Comparison of ENCODE assay signal across 21 cellular contexts in genomic region chr18:46536215-46536874, GRCh38.
DNase-seq lines count a peak whose midpoint lies in the region; TF ChIP-seq lines count a peak whose summit lies in the region.
"Had no signal": no experiment of that assay in that cellular context is flagged by ENCODE, and none has a peak within 500 bp of the region (broad histone marks: within the 10 kb centered on the region; RNA-seq: fewer than 3 reads in every experiment).

No MANE protein-coding gene starts in this region.

- no peak overlapping the region for H3K4me3 ChIP-seq in CD8-positive, alpha-beta memory T cell (ENCODE audit: low read length)
- H3K4me3 ChIP-seq: HAP-1, skin epidermis, upper lobe of right lung had no signal

- DNase-seq in CD8-positive, alpha-beta memory T cell, result peak in 3 of 5 donors; percentile 6 to 58 (median 7)
- DNase-seq in HT-29 (ENCODE audit: low spot score) (peak; percentile 57), SW 1271 (lab: John Stamatoyannopoulos, UW) (peak; percentile 1 to 11), immature natural killer cell (peak in 2 of 3 donors; percentile 7 to 53), nephron progenitor cell (no peak), MV-4-11 (lab: John Stamatoyannopoulos, UW) (no peak), glutamatergic neuron (no peak), substantia nigra (lab: John Stamatoyannopoulos, UW) (no peak)
- DNase-seq: AML-193; cerebellar nuclear complex; DMS79 treated with DMSO at 0.1 percent for 48 hours; Karpas-422; NCI-H2029; NCI-H526 treated with DMSO at 0.1 percent for 48 hours; occipital lobe; Right ventricle myocardium superior; stimulated activated naive CD4-positive, alpha-beta T cell treated with Interleukin-2 at 50 U/mL for 16 hours; upper lobe of right lung had no signal

- H3K4me1 Mint-ChIP-seq in CD8-positive, alpha-beta memory T cell, result peaks cover 0 to 2% (median 0%) of the 10 kb centered on the region in 3 donors
- H3K4me1 Mint-ChIP-seq in immature natural killer cell, result no peaks in the 10 kb centered on the region
- no peaks in the 10 kb centered on the region for H3K4me1 Mint-ChIP-seq in nephron progenitor cell
- H3K4me1 Mint-ChIP-seq in glutamatergic neuron (ENCODE audit: low read depth, unreplicated experiment), result no peaks in the 10 kb centered on the region

- no peaks in the 10 kb centered on the region for H3K36me3 Mint-ChIP-seq in CD8-positive, alpha-beta memory T cell
- H3K36me3 Mint-ChIP-seq in immature natural killer cell (no peaks in the 10 kb centered on the region), nephron progenitor cell (ENCODE audit: low read depth) (no peaks in the 10 kb centered on the region), glutamatergic neuron (ENCODE audit: unreplicated experiment) (peaks cover 4% of the 10 kb centered on the region)
- H3K36me3 Mint-ChIP-seq: activated naive CD4-positive, alpha-beta T cell treated with anti-CD3 and anti-CD28 coated beads, Interleukin-2, amount 50 U/mL, for 72 hours had no signal

- no peaks in the 10 kb centered on the region for H3K9me3 Mint-ChIP-seq in CD8-positive, alpha-beta memory T cell
- H3K9me3 Mint-ChIP-seq in immature natural killer cell, result no peaks in the 10 kb centered on the region
- H3K9me3 Mint-ChIP-seq in nephron progenitor cell, result no peaks in the 10 kb centered on the region
- peaks cover 2% of the 10 kb centered on the region for H3K9me3 Mint-ChIP-seq in glutamatergic neuron (ENCODE audit: unreplicated experiment)

- H3K27ac Mint-ChIP-seq in CD8-positive, alpha-beta memory T cell, result peak overlapping the region in 2 of 8 donors; percentile 21 to 44
- H3K27ac Mint-ChIP-seq in immature natural killer cell (peak overlapping the region in 1 of 6 donors; percentile 75), nephron progenitor cell (no peak overlapping the region), glutamatergic neuron (ENCODE audit: unreplicated experiment) (no peak overlapping the region)
- H3K27ac Mint-ChIP-seq: activated naive CD4-positive, alpha-beta T cell treated with anti-CD3 and anti-CD28 coated beads, Interleukin-2, amount 50 U/mL, for 72 hours had no signal

- H3K9me3 ChIP-seq in CD8-positive, alpha-beta memory T cell (ENCODE audit: low read length), result no peaks in the 10 kb centered on the region
- H3K9me3 ChIP-seq: HAP-1, upper lobe of right lung had no signal

- CTCF ChIA-PET in CD8-positive, alpha-beta memory T cell (lab: Charles Lee), result interaction anchor here (0.8 kb wide), 1 partner anchor 13 kb away, joined by 3 read pairs; no protein-coding TSS in a partner anchor

- POLR2A ChIA-PET in CD8-positive, alpha-beta memory T cell (lab: Charles Lee), result no interaction called here

- H3K27me3 Mint-ChIP-seq in CD8-positive, alpha-beta memory T cell, result peaks cover 6 to 9% of the 10 kb centered on the region in 2 donors
- H3K27me3 Mint-ChIP-seq in immature natural killer cell (ENCODE audit: low read depth in 3 of 3), result peaks cover 0 to 10% (median 8%) of the 10 kb centered on the region in 3 donors
- peaks cover 29% of the 10 kb centered on the region for H3K27me3 Mint-ChIP-seq in nephron progenitor cell (ENCODE audit: low read depth, poor library complexity)
- H3K27me3 Mint-ChIP-seq in glutamatergic neuron (ENCODE audit: unreplicated experiment), result peaks cover 11% of the 10 kb centered on the region

- no peaks in the 10 kb centered on the region for H3K36me3 ChIP-seq in CD8-positive, alpha-beta memory T cell (ENCODE audit: insufficient read depth, low read length)
- H3K36me3 ChIP-seq: HAP-1, upper lobe of right lung had no signal

- H3K27me3 ChIP-seq in CD8-positive, alpha-beta memory T cell (ENCODE audit: insufficient read depth, low read length, poor library complexity, severe bottlenecking), result no peaks in the 10 kb centered on the region
- H3K27me3 ChIP-seq: upper lobe of right lung had no signal

- H3K4me3 Mint-ChIP-seq in CD8-positive, alpha-beta memory T cell, result no peak overlapping the region
- H3K4me3 Mint-ChIP-seq in immature natural killer cell (peak overlapping the region in 2 of 5 donors; percentile 22 to 27), nephron progenitor cell (no peak overlapping the region), glutamatergic neuron (ENCODE audit: unreplicated experiment) (no peak overlapping the region)

- H3K27ac ChIP-seq in CD8-positive, alpha-beta memory T cell (ENCODE audit: low read depth, low read length), result no peak overlapping the region
- H3K27ac ChIP-seq in substantia nigra (ENCODE audit: low read depth, low read length, poor library complexity, severe bottlenecking), result no peak overlapping the region
- H3K27ac ChIP-seq: skin epidermis, upper lobe of right lung had no signal

- TF ChIP-seq CTCF in nephron progenitor cell (IDR thresholded peaks at IDR 0.05) (no peak), glutamatergic neuron (IDR thresholded peaks at IDR 0.05; ENCODE audit: partially characterized antibody, unreplicated experiment) (no peak)

- no peaks in the 10 kb centered on the region for H3K4me1 ChIP-seq in CD8-positive, alpha-beta memory T cell (ENCODE audit: insufficient read depth, low read length)
- H3K4me1 ChIP-seq: HAP-1, upper lobe of right lung had no signal

Comparison
In these comparisons a context has a peak if more than half of its experiments do, and no peak if none do; other contexts are left out.
1. DNase-seq: peak in CD8-positive, alpha-beta memory T cell (3 of 5), HT-29 (single experiment), SW 1271 (2 of 2) and immature natural killer cell (2 of 3); none in nephron progenitor cell (single experiment), MV-4-11 (single experiment), glutamatergic neuron (single experiment) and substantia nigra (0 of 49).